ENCODE assay signal across 1 cellular context in genomic region chr7:155809947-155810606, GRCh38.
TF ChIP-seq lines count a peak whose summit lies in the region.

No MANE protein-coding gene starts in this region.

TF ChIP-seq in A549, 52 proteins besides CTCF, POLR2A, EP300 and RAD21:
- TF ChIP-seq RARB (CRISPR knock-in tag; IDR thresholded peaks at IDR 0.05) (no peak), MAX (IDR thresholded peaks at IDR 0.05) (no peak), NPAS2 (CRISPR knock-in tag; IDR thresholded peaks at IDR 0.05; ENCODE audit: borderline replicate concordance) (no peak), REST (IDR thresholded peaks at IDR 0.05) (no peak), JUN (IDR thresholded peaks at IDR 0.05) (no peak), FOXS1 (CRISPR knock-in tag; IDR thresholded peaks at IDR 0.05) (no peak), PBX3 (IDR thresholded peaks at IDR 0.05) (no peak), PHF8 (IDR thresholded peaks at IDR 0.05; ENCODE audit: borderline replicate concordance, low read depth) (no peak), CHD4 (IDR thresholded peaks at IDR 0.05; ENCODE audit: borderline replicate concordance) (no peak), ELK1 (IDR thresholded peaks at IDR 0.05; ENCODE audit: low read depth, low read length) (no peak)
